In genomic region chr19:6057651-6058365, GRCh38 we compare ENCODE assay signal across 11 cellular contexts. TPM values are rescaled to one million over a fixed set of nuclear protein-coding genes. Genes with fewer than 3 reads are reported as not detected.
DNase-seq lines count a peak whose midpoint lies in the region; ATAC-seq, FAIRE-seq and TF ChIP-seq lines count a peak whose summit lies in the region.
"Had no signal": no experiment of that assay in that cellular context is flagged by ENCODE, and none has a peak within 500 bp of the region (broad histone marks: within the 10 kb centered on the region; RNA-seq: fewer than 3 reads in every experiment).

No MANE protein-coding gene starts in this region.

- POLR2A ChIA-PET in activated CD8-positive, alpha-beta T cell treated with anti-CD3 and anti-CD28 coated beads, Interleukin-2, amount 10 ng/mL, durations not matched to agents 7 days and 5 days (lab: Charles Lee): no interaction called here
- POLR2A ChIA-PET in activated CD8-positive, alpha-beta T cell treated with anti-CD3 and anti-CD28 coated beads for 36 hours (lab: Charles Lee): no interaction called here
- POLR2A ChIA-PET in H1 (lab: Charles Lee; ENCODE audit: partially characterized antibody): no interaction called here

- no peak for ATAC-seq in activated CD8-positive, alpha-beta T cell treated with anti-CD3 and anti-CD28 coated beads, Interleukin-2, amount 10 ng/mL, durations not matched to agents 7 days and 5 days
- ATAC-seq in activated CD8-positive, alpha-beta T cell treated with anti-CD3 and anti-CD28 coated beads for 36 hours: no peak
- ATAC-seq in HG03196 (IDR thresholded peaks at IDR 0.05; ENCODE audit: unreplicated experiment): no peak
- no peak for ATAC-seq in HG02763 (IDR thresholded peaks at IDR 0.05; ENCODE audit: unreplicated experiment)

- no peaks in the 10 kb centered on the region for H3K36me3 Mint-ChIP-seq in activated CD8-positive, alpha-beta T cell treated with anti-CD3 and anti-CD28 coated beads, Interleukin-2, amount 10 ng/mL, durations not matched to agents 7 days and 5 days (ENCODE audit: low read depth)
- no peaks in the 10 kb centered on the region for H3K36me3 Mint-ChIP-seq in activated CD8-positive, alpha-beta T cell treated with anti-CD3 and anti-CD28 coated beads for 36 hours (ENCODE audit: low read depth)
- H3K36me3 Mint-ChIP-seq in neural crest cell (ENCODE audit: low read depth): peaks cover 3% of the 10 kb centered on the region
- H3K36me3 Mint-ChIP-seq: memory B cell had no signal

- H3K27ac Mint-ChIP-seq in activated CD8-positive, alpha-beta T cell treated with anti-CD3 and anti-CD28 coated beads, Interleukin-2, amount 10 ng/mL, durations not matched to agents 7 days and 5 days: peak overlapping the region; percentile 34
- H3K27ac Mint-ChIP-seq in activated CD8-positive, alpha-beta T cell treated with anti-CD3 and anti-CD28 coated beads for 36 hours: no peak overlapping the region
- peak overlapping the region; percentile 43 for H3K27ac Mint-ChIP-seq in neural crest cell (ENCODE audit: unreplicated experiment)
- H3K27ac Mint-ChIP-seq: memory B cell had no signal

- H3K4me1 Mint-ChIP-seq in activated CD8-positive, alpha-beta T cell treated with anti-CD3 and anti-CD28 coated beads, Interleukin-2, amount 10 ng/mL, durations not matched to agents 7 days and 5 days (ENCODE audit: low read depth): peaks cover 36% of the 10 kb centered on the region
- peaks cover 37% of the 10 kb centered on the region for H3K4me1 Mint-ChIP-seq in activated CD8-positive, alpha-beta T cell treated with anti-CD3 and anti-CD28 coated beads for 36 hours (ENCODE audit: low read depth)
- H3K4me1 Mint-ChIP-seq in neural crest cell: peaks cover 27% of the 10 kb centered on the region

- H3K4me2 ChIP-seq in H1 (ENCODE audit: insufficient read depth in 1 of 2, low read depth in 2 of 2, low read length in 2 of 2): no peak overlapping the region

- H3K9me3 Mint-ChIP-seq in activated CD8-positive, alpha-beta T cell treated with anti-CD3 and anti-CD28 coated beads, Interleukin-2, amount 10 ng/mL, durations not matched to agents 7 days and 5 days (ENCODE audit: insufficient read depth): no peaks in the 10 kb centered on the region
- no peaks in the 10 kb centered on the region for H3K9me3 Mint-ChIP-seq in activated CD8-positive, alpha-beta T cell treated with anti-CD3 and anti-CD28 coated beads for 36 hours
- H3K9me3 Mint-ChIP-seq in neural crest cell: no peaks in the 10 kb centered on the region

- peak overlapping the region; percentile 5; the same call in 1 of the 2 replicates for H2AK5ac ChIP-seq in H1 (ENCODE audit: low read depth, low read length)

- H2BK20ac ChIP-seq in H1 (ENCODE audit: low read length): no peak overlapping the region

- H3K14ac ChIP-seq in H1 (ENCODE audit: insufficient read length): no peak overlapping the region

- H3K4me3 ChIP-seq in H1 (ENCODE audit: extremely low read depth in 1 of 4, insufficient read depth in 2 of 4, low read depth in 3 of 4, low read length in 4 of 4) (no peak overlapping the region), transverse colon (no peak overlapping the region)

- H3K79me1 ChIP-seq in H1 (ENCODE audit: low read depth, low read length): no peaks in the 10 kb centered on the region

- WGBS in H1 (ENCODE audit: extremely low coverage in 1 of 2, insufficient coverage in 1 of 2, insufficient read length in 1 of 2, insufficient replicate concordance in 2 of 2, low coverage in 1 of 2, low lambda C conversion rate in 2 of 2, missing lambda C conversion rate in 1 of 2), 2 experiments: 88% methylated on average over 13 of the region's 13 CpGs; no CpG with 5 or more reads in 1 of the 2 experiments
- 40 to 83% methylated on average over 1 to 13 of the region's 13 CpGs for WGBS in transverse colon (ENCODE audit: low coverage in 1 of 2), 2 donors

- H3K56ac ChIP-seq in H1 (replicated peaks; ENCODE audit: insufficient read length, low read depth, low read length): no peak overlapping the region

- no peak overlapping the region for H3K9ac ChIP-seq in H1 (replicated peaks in 1 of 4; ENCODE audit: extremely low read depth in 1 of 4, low read depth in 3 of 4, low read length in 3 of 4)

- CTCF ChIA-PET in activated CD8-positive, alpha-beta T cell treated with anti-CD3 and anti-CD28 coated beads, Interleukin-2, amount 10 ng/mL, durations not matched to agents 7 days and 5 days (lab: Charles Lee): interaction anchor here (1.1 to 2.7 kb wide), 2 partner anchors 9 to 68 kb away, joined by 3 to 10 read pairs; no protein-coding TSS in a partner anchor
- CTCF ChIA-PET in activated CD8-positive, alpha-beta T cell treated with anti-CD3 and anti-CD28 coated beads for 36 hours (lab: Charles Lee): interaction anchor here (1.4 to 1.8 kb wide), 2 partner anchors 9 to 68 kb away, joined by 7 read pairs; no protein-coding TSS in a partner anchor
- CTCF ChIA-PET in H1 (lab: Charles Lee; ENCODE audit: partially characterized antibody): interaction anchor here (0.8 to 1.8 kb wide), 4 partner anchors 10 to 64 kb away, joined by 3 to 6 read pairs (median 4); no protein-coding TSS in a partner anchor

- H3K18ac ChIP-seq in H1 (ENCODE audit: extremely low read depth, low read length): no peak overlapping the region

- FAIRE-seq in H1 (lab: Jason Lieb, UNC): no peak
- FAIRE-seq: GM12891 had no signal

- H3K36me3 ChIP-seq in H1 (ENCODE audit: control insufficient read depth in 2 of 4, insufficient read depth in 4 of 4, low read length in 3 of 4) (no peaks in the 10 kb centered on the region), transverse colon (no peaks in the 10 kb centered on the region)

- 0 out of 2 replicates have a peak, but pooled peaks cover 2% of the 10 kb centered on the region for H3K23me2 ChIP-seq in H1 (ENCODE audit: low read depth, low read length)

- H3K27ac ChIP-seq in H1 (ENCODE audit: low read depth, low read length) (no peak overlapping the region), transverse colon (peak overlapping the region; percentile 90 to 95 (median 92))

- no peak overlapping the region for H4K91ac ChIP-seq in H1 (replicated peaks; ENCODE audit: insufficient read length, low read length)

- no peaks in the 10 kb centered on the region for H3K79me2 ChIP-seq in H1 (ENCODE audit: control insufficient read depth in 1 of 2, insufficient read depth in 2 of 2, low read length in 2 of 2)

- no peak overlapping the region for H2BK5ac ChIP-seq in H1 (ENCODE audit: low read depth, low read length)

- no peak for TF ChIP-seq CTCF in activated CD8-positive, alpha-beta T cell treated with anti-CD3 and anti-CD28 coated beads for 36 hours (IDR thresholded peaks at IDR 0.05)
- TF ChIP-seq CTCF in H1 (IDR thresholded peaks at IDR 0.05; ENCODE audit: control extremely low read depth in 1 of 3, insufficient read depth in 1 of 3, low read depth in 1 of 3, low read length in 3 of 3) (no peak), neural crest cell (conservative IDR thresholded peaks at IDR 0.05) (no peak), transverse colon (IDR thresholded peaks at IDR 0.05) (no peak)

- TF ChIP-seq POLR2A in H1 (IDR thresholded peaks at IDR 0.05; ENCODE audit: control extremely low read depth in 1 of 2, low read depth in 2 of 2, low read length in 2 of 2) (no peak), transverse colon (IDR thresholded peaks at IDR 0.05) (no peak)

- no peak overlapping the region for H3K4ac ChIP-seq in H1 (replicated peaks; ENCODE audit: insufficient read length, low read depth, low read length)

- in situ Hi-C loops in transverse colon (cut with MboI; ENCODE audit: low pct_ligation_motif_present in 1 of 4, low pct_unique_long_range_greater_than_20kb in 1 of 4, low sequenced_read_pairs in 3 of 4): loop anchor here in 1 of 4 donors (10.0 kb wide), 1 partner anchor 67 kb away; no protein-coding TSS in a partner anchor

- intact Hi-C loops in activated CD8-positive, alpha-beta T cell treated with anti-CD3 and anti-CD28 coated beads for 36 hours (cut with micrococcal nuclease): no loop called here
- intact Hi-C loops in transverse colon (cut with DNase I; ENCODE audit: low total_unique reads): loop anchor here (2.0 kb wide), 1 partner anchor 51 kb away; no protein-coding TSS in a partner anchor

- H2BK120ac ChIP-seq in H1 (replicated peaks; ENCODE audit: low read depth, low read length): no peak overlapping the region

- H4K20me1 ChIP-seq in H1 (replicated peaks in 1 of 2; ENCODE audit: control insufficient read depth in 1 of 2, insufficient read depth in 2 of 2, low read length in 2 of 2): peaks cover 0 to 2% of the 10 kb centered on the region in 2 experiments

- peaks cover 5% of the 10 kb centered on the region for H3K27me3 Mint-ChIP-seq in activated CD8-positive, alpha-beta T cell treated with anti-CD3 and anti-CD28 coated beads, Interleukin-2, amount 10 ng/mL, durations not matched to agents 7 days and 5 days (ENCODE audit: low read depth)
- no peaks in the 10 kb centered on the region for H3K27me3 Mint-ChIP-seq in activated CD8-positive, alpha-beta T cell treated with anti-CD3 and anti-CD28 coated beads for 36 hours
- H3K27me3 Mint-ChIP-seq in neural crest cell (ENCODE audit: low read depth): no peaks in the 10 kb centered on the region

- 0 out of 7 replicates have a peak, but pooled peaks cover 0 to 2% (median 0%) of the 10 kb centered on the region in 4 experiments for H3K27me3 ChIP-seq in H1 (replicated peaks in 1 of 4; ENCODE audit: control insufficient read depth in 3 of 4, extremely low read depth in 1 of 4, insufficient read depth in 3 of 4, low read length in 3 of 4)
- no peaks in the 10 kb centered on the region for H3K27me3 ChIP-seq in transverse colon

- H2BK15ac ChIP-seq in H1 (ENCODE audit: low read length): no peak overlapping the region

- no peak overlapping the region for H4K5ac ChIP-seq in H1 (ENCODE audit: insufficient read length, low read depth, low read length)

- no peak overlapping the region for H4K8ac ChIP-seq in H1 (ENCODE audit: extremely low read depth, insufficient read depth, low read length)

- no peaks in the 10 kb centered on the region for H3K9me3 ChIP-seq in H1 (ENCODE audit: insufficient read depth in 2 of 2, low read depth in 1 of 2, low read length in 1 of 2)
- H3K9me3 ChIP-seq in transverse colon: no peaks in the 10 kb centered on the region

- no peak overlapping the region for H3K4me3 Mint-ChIP-seq in activated CD8-positive, alpha-beta T cell treated with anti-CD3 and anti-CD28 coated beads, Interleukin-2, amount 10 ng/mL, durations not matched to agents 7 days and 5 days
- H3K4me3 Mint-ChIP-seq in activated CD8-positive, alpha-beta T cell treated with anti-CD3 and anti-CD28 coated beads for 36 hours: no peak overlapping the region
- no peak overlapping the region for H3K4me3 Mint-ChIP-seq in neural crest cell
- H3K4me3 Mint-ChIP-seq: memory B cell had no signal

- no peak overlapping the region for H2AFZ ChIP-seq in H1 (ENCODE audit: low read length)

- H3K4me1 ChIP-seq in H1 (replicated peaks in 1 of 4; ENCODE audit: control insufficient read depth in 3 of 4, insufficient read depth in 4 of 4, low read length in 3 of 4): peaks cover 0 to 3% (median 0%) of the 10 kb centered on the region in 4 experiments; a peak in 1 of 7 replicates
- H3K4me1 ChIP-seq in transverse colon: peaks cover 51 to 71% (median 61%) of the 10 kb centered on the region in 4 donors

- H2BK12ac ChIP-seq in H1 (ENCODE audit: low read depth, low read length): peak overlapping the region; percentile 90; the same call in 1 of the 2 replicates

- no peak for TF ChIP-seq EP300 in H1 (IDR thresholded peaks at IDR 0.05; ENCODE audit: borderline replicate concordance in 1 of 2, low read depth in 2 of 2, low read length in 2 of 2)
- TF ChIP-seq EP300 in transverse colon (IDR thresholded peaks at IDR 0.05; ENCODE audit: low read depth): no peak

- TF ChIP-seq RAD21 in H1 (IDR thresholded peaks at IDR 0.05 in 1 of 2, conservative IDR thresholded peaks at IDR 0.05 in 1 of 2; ENCODE audit: low read depth in 2 of 2, low read length in 2 of 2): no peak

- no peak overlapping the region for H3K23ac ChIP-seq in H1 (ENCODE audit: insufficient read length)

- DNase-seq in activated CD8-positive, alpha-beta T cell treated with anti-CD3 and anti-CD28 coated beads, Interleukin-2, amount 10 ng/mL, durations not matched to agents 7 days and 5 days: no peak
- DNase-seq in activated CD8-positive, alpha-beta T cell treated with anti-CD3 and anti-CD28 coated beads for 36 hours: no peak
- DNase-seq in H1 (ENCODE audit: low read depth in 1 of 2, low spot score in 2 of 2) (no peak), neural crest cell (ENCODE audit: low read depth, low spot score) (no peak), transverse colon (no peak), NCI-H2081 treated with DMSO at 0.1 percent for 48 hours (lab: John Stamatoyannopoulos, UW) (no peak)
- DNase-seq: T-helper 1 cell had no signal

RNA-seq across cellular contexts. Expression of gene RFX2, which starts 52.5 kb away (rescaled TPM):
- 10 to 100 TPM; 12.3 to 13.8 TPM for total RNA-seq in activated CD8-positive, alpha-beta T cell treated with anti-CD3 and anti-CD28 coated beads, Interleukin-2, amount 10 ng/mL, durations not matched to agents 7 days and 5 days
- total RNA-seq in activated CD8-positive, alpha-beta T cell treated with anti-CD3 and anti-CD28 coated beads for 36 hours: 10 to 100 TPM in 1 of 2 experiments, 1 to 10 TPM in 1; 8.9 to 10.5 TPM
- total RNA-seq in H1 (2021; fragmentation: NEBNext Ultra II Directional; extraction: Animal tissue kit (Norgen Biotek cat#: 25700)): 4.8 and 5.5 TPM in 2 replicates
- polyA plus RNA-seq in H1 (2011; rRNA removed): 5.3 and 5.9 TPM in 2 replicates
- 5.6 TPM for polyA plus RNA-seq in H1 (2011; cell fraction: cytosol; rRNA removed)
- 7.7 TPM for polyA plus RNA-seq in H1 (2011; cell fraction: nucleus; rRNA removed)
- polyA plus RNA-seq in H1 (2012, experiment 1 of 2): 1.8 to 4.5 TPM (median 3.3 TPM) in 4 replicates
- polyA plus RNA-seq in H1 (2012, experiment 2 of 2): 3.1 TPM
- polyA plus RNA-seq in H1 (2013, experiment 1 of 2): 2.8 TPM
- polyA plus RNA-seq in H1 (2013, experiment 2 of 2): 3.4 TPM
- 5.0 and 6.5 TPM in 2 replicates for polyA minus RNA-seq in H1 (2011; rRNA and poly(A)+ RNA removed)
- polyA minus RNA-seq in H1 (2011; cell fraction: cytosol; rRNA and poly(A)+ RNA removed): 7.0 TPM
- 9.9 TPM for polyA minus RNA-seq in H1 (2011; cell fraction: nucleus; rRNA and poly(A)+ RNA removed)
- total RNA-seq in neural crest cell: 17.2 and 19.2 TPM in 2 replicates
- 10 to 100 TPM in 2 of 4 donors, 1 to 10 TPM in 2; 6.1 to 57.5 (median 11.8) TPM for total RNA-seq in transverse colon
